ENCODE assay signal across 20 cellular contexts in genomic region chr19:29764322-29764721, GRCh38. TPM values are rescaled to one million over a fixed set of nuclear protein-coding genes. Genes with fewer than 3 reads are reported as not detected.
DNase-seq lines count a peak whose midpoint lies in the region; ATAC-seq, FAIRE-seq and TF ChIP-seq lines count a peak whose summit lies in the region.
"Had no signal": no experiment of that assay in that cellular context is flagged by ENCODE, and none has a peak within 500 bp of the region (broad histone marks: within the 10 kb centered on the region; RNA-seq: fewer than 3 reads in every experiment).

No MANE protein-coding gene starts in this region.

- DNase-seq in Right ventricle myocardium inferior (ENCODE audit: missing footprints) = peak; percentile 4
- no peak for DNase-seq in left cardiac atrium
- DNase-seq in D341Med (ENCODE audit: low spot score) = peak; percentile 18
- DNase-seq in GM12878 (ENCODE audit: low read depth, low spot score) = no peak
- DNase-seq in urothelium cell line (ENCODE audit: low spot score) = no peak
- DNase-seq in left lobe of liver (ENCODE audit: low spot score) = no peak
- no peak for DNase-seq in dermis blood vessel endothelial cell
- DNase-seq: Caco-2; CD4-positive, CD25-positive, alpha-beta regulatory T cell; CD8-positive, alpha-beta T cell; DMS153; DND-41; GM23248; H9 had no signal

- TF ChIP-seq RAD21 in GM12878 (IDR thresholded peaks at IDR 0.05; ENCODE audit: insufficient read depth, low read depth, low read length) = no peak

- SMC1A ChIA-PET in GM12878 (lab: Charles Lee; ENCODE audit: uncharacterized antibody, unreplicated experiment) = no interaction called here

- in situ Hi-C loops in GM12878 (cut with MboI) = no loop called here

- no peaks in the 10 kb centered on the region for H3K4me1 ChIP-seq in GM12878 (ENCODE audit: control insufficient read depth, insufficient read depth, low read length)

- TF ChIP-seq POLR2A in GM12878 (IDR thresholded peaks at IDR 0.05; ENCODE audit: low read depth, low read length) = no peak

- H3K79me2 ChIP-seq in GM12878 (ENCODE audit: control insufficient read depth, insufficient read depth, low read length) = no peaks in the 10 kb centered on the region

- no peaks in the 10 kb centered on the region for H3K27me3 ChIP-seq in GM12878 (replicated peaks in 1 of 2; ENCODE audit: control insufficient read depth in 2 of 2, insufficient read depth in 2 of 2, low read length in 1 of 2)
- H3K27me3 ChIP-seq: BLaER1 had no signal

- TF ChIP-seq CTCF in GM12878 (IDR thresholded peaks at IDR 0.05 in 2 of 3, conservative IDR thresholded peaks at IDR 0.05 in 1 of 3; ENCODE audit: control insufficient read depth in 2 of 3, extremely low read depth in 1 of 3, insufficient read depth in 1 of 3, low read depth in 3 of 3, low read length in 3 of 3) = no peak

- H3K4me2 ChIP-seq in GM12878 (ENCODE audit: control insufficient read depth, insufficient read depth) = no peak overlapping the region
- H3K4me2 ChIP-seq: BLaER1 had no signal

- no peak for TF ChIP-seq EP300 in GM12878 (IDR thresholded peaks at IDR 0.05; ENCODE audit: borderline replicate concordance in 1 of 2, control insufficient read depth in 1 of 2, low read depth in 2 of 2, low read length in 2 of 2)

- H4K20me1 ChIP-seq in GM12878 (ENCODE audit: control insufficient read depth, insufficient read depth) = no peaks in the 10 kb centered on the region
- H4K20me1 ChIP-seq: BLaER1 had no signal

- POLR2A ChIA-PET in GM12878 (lab: Charles Lee) = no interaction called here

- H3K4me3 ChIP-seq in GM12878 = no peak overlapping the region
- H3K4me3 ChIP-seq: BLaER1, GM23248 had no signal

- CTCF ChIA-PET in GM12878 (lab: Yijun Ruan, JAX) = no interaction called here

- H3K27ac ChIP-seq in GM12878 (ENCODE audit: control insufficient read depth, insufficient read depth) = no peak overlapping the region
- H3K27ac ChIP-seq: BLaER1, C4-2B, GM23248 had no signal

- intact Hi-C loops in Right ventricle myocardium inferior (cut with DNase I) (no loop called here), left cardiac atrium (cut with DNase I) (loop anchor here in 1 of 2 donors (5.0 kb wide), 1 partner anchor 108 kb away; no protein-coding TSS in a partner anchor), GM12878 (cut with micrococcal nuclease; ENCODE audit: unreplicated experiment) (loop anchor here (5.0 kb wide), 1 partner anchor 48 kb away; the partner anchor contains the start of gene CCNE1)

- no peaks in the 10 kb centered on the region for H3K36me3 ChIP-seq in GM12878 (ENCODE audit: control insufficient read depth in 2 of 2, insufficient read depth in 2 of 2, low read length in 1 of 2)
- H3K36me3 ChIP-seq: BLaER1 had no signal

- H2AFZ ChIP-seq in GM12878 (ENCODE audit: control insufficient read depth, low read depth, low read length) = no peak overlapping the region
- H2AFZ ChIP-seq: GM23248 had no signal

- no peak overlapping the region for H3K9ac ChIP-seq in GM12878 (ENCODE audit: control insufficient read depth, insufficient read depth, low read length)
- H3K9ac ChIP-seq: BLaER1, GM23248 had no signal

- WGBS in GM12878 (ENCODE audit: insufficient coverage, insufficient replicate concordance, low lambda C conversion rate, missing lambda C conversion rate) = 7% methylated on average over 9 of the region's 9 CpGs

- no peak for FAIRE-seq in GM12878 (lab: Jason Lieb, UNC)
- peak; percentile 37 for FAIRE-seq in urothelium cell line (lab: Jason Lieb, UNC)
- FAIRE-seq: D721Med, G401.6, GM12892 had no signal

- RAD21 ChIA-PET in GM12878 (lab: Charles Lee; ENCODE audit: unreplicated experiment) = no interaction called here

- H3K9me3 ChIP-seq in GM12878 (replicated peaks; ENCODE audit: control insufficient read depth, insufficient read depth, low read length) = no peaks in the 10 kb centered on the region
- H3K9me3 ChIP-seq: BLaER1, Caco-2 had no signal

- no TSS peak for BruUV-seq in GM12878 (replicated peaks; lab: Mats Ljungman, UMichigan)

- ATAC-seq in Right ventricle myocardium inferior = no peak
- ATAC-seq in left cardiac atrium = no peak
- no peak for ATAC-seq in GM12878
- no peak for ATAC-seq in left lobe of liver
- ATAC-seq: CD8-positive, alpha-beta T cell; HCT116 had no signal

TF ChIP-seq in GM12878, 131 proteins besides CTCF, POLR2A, EP300 and RAD21:
- peak; percentile 65 for TF ChIP-seq RFX5 (IDR thresholded peaks at IDR 0.05; ENCODE audit: low read depth, low read length)
- no peak for TF ChIP-seq E2F4 (IDR thresholded peaks at IDR 0.05; ENCODE audit: low read depth, low read length)

RNA-seq across cellular contexts. Expression of gene CCNE1, which starts 47.5 kb away (rescaled TPM):
- total RNA-seq in Right ventricle myocardium inferior (3.1 TPM), left cardiac atrium (1 to 10 TPM; 1.8 to 3.0 TPM), GM12878 (2014; rRNA removed) (42.2 and 43.7 TPM in 2 replicates), GM12878 (2014; rRNA removed; fragmentation: Illumina TruSeq; extraction: Trizol) (31.8 and 33.4 TPM in 2 replicates), GM12878 (2021) (35.7 and 41.9 TPM in 2 replicates), left lobe of liver (0.20 TPM), dermis blood vessel endothelial cell (5.3 and 8.1 TPM in 2 replicates)
- 4.8 and 8.6 TPM in 2 replicates for total RNA-seq in GM12878 (2013; cell fraction: nucleolus; rRNA removed)
- 9.7 TPM for polyA plus RNA-seq in GM12878 (2011; ENCODE audit: low read depth)
- polyA plus RNA-seq in GM12878 (2011; rRNA removed) (19.4 and 22.7 TPM in 2 replicates), GM12878 (2014; fragmentation: Illumina TruSeq; extraction: Trizol) (43.1 TPM in 2 replicates), GM12878 (2014; fragmentation: Nextera tagmentation; extraction: Ambion mirVana) (10 to 100 TPM in 1 of 2 experiments, 1 to 10 TPM in 1; 9.3 to 17.0 TPM), GM12878 (2014; rRNA removed) (44.2 and 46.0 TPM in 2 replicates), GM12878 (2016; fragmentation: Nextera tagmentation; extraction: Ambion mirVana) (10 to 100 TPM in 1 of 2 experiments, 1 to 10 TPM in 1; 6.3 to 39.7 TPM)
- polyA plus RNA-seq in GM12878 (2011; cell fraction: cytosol; rRNA removed) = 16.2 and 16.7 TPM in 2 replicates
- polyA plus RNA-seq in GM12878 (2011; cell fraction: nucleus; rRNA removed) = 29.6 and 35.5 TPM in 2 replicates
- 12.5 and 14.4 TPM in 2 replicates for polyA plus RNA-seq in GM12878 (2012)
- polyA minus RNA-seq in GM12878 (2011; rRNA and poly(A)+ RNA removed) = 9.9 and 15.7 TPM in 2 replicates
- polyA minus RNA-seq in GM12878 (2011; cell fraction: cytosol; rRNA and poly(A)+ RNA removed) = 3.9 and 9.9 TPM in 2 replicates
- polyA minus RNA-seq in GM12878 (2011; cell fraction: nucleus; rRNA and poly(A)+ RNA removed) = 9.6 and 22.5 TPM in 2 replicates

RNA-seq across cellular contexts. Expression of gene C19orf12, which starts 49.3 kb away (rescaled TPM):
- total RNA-seq in Right ventricle myocardium inferior (64.2 TPM), left cardiac atrium (10 to 100 TPM; 48.2 to 52.0 TPM), GM12878 (2014; rRNA removed) (20.4 and 21.9 TPM in 2 replicates), GM12878 (2014; rRNA removed; fragmentation: Illumina TruSeq; extraction: Trizol) (10.6 and 12.8 TPM in 2 replicates), GM12878 (2021) (20.9 and 21.6 TPM in 2 replicates), left lobe of liver (52.3 TPM), dermis blood vessel endothelial cell (25.7 and 29.8 TPM in 2 replicates)
- total RNA-seq in GM12878 (2013; cell fraction: nucleolus; rRNA removed) = 24.8 and 33.3 TPM in 2 replicates
- 7.3 TPM for polyA plus RNA-seq in GM12878 (2011; ENCODE audit: low read depth)
- polyA plus RNA-seq in GM12878 (2011; rRNA removed) (23.5 and 24.9 TPM in 2 replicates), GM12878 (2014; fragmentation: Illumina TruSeq; extraction: Trizol) (8.2 and 12.5 TPM in 2 replicates), GM12878 (2014; fragmentation: Nextera tagmentation; extraction: Ambion mirVana) (1 to 10 TPM; 2.3 to 6.6 TPM), GM12878 (2014; rRNA removed) (19.6 and 22.6 TPM in 2 replicates), GM12878 (2016; fragmentation: Nextera tagmentation; extraction: Ambion mirVana) (10 to 100 TPM; 20.0 to 20.5 TPM)
- polyA plus RNA-seq in GM12878 (2011; cell fraction: cytosol; rRNA removed) = 22.2 and 29.7 TPM in 2 replicates
- 23.6 and 25.4 TPM in 2 replicates for polyA plus RNA-seq in GM12878 (2011; cell fraction: nucleus; rRNA removed)
- polyA plus RNA-seq in GM12878 (2012) = 13.2 and 14.9 TPM in 2 replicates
- 9.3 and 15.4 TPM in 2 replicates for polyA minus RNA-seq in GM12878 (2011; rRNA and poly(A)+ RNA removed)
- polyA minus RNA-seq in GM12878 (2011; cell fraction: cytosol; rRNA and poly(A)+ RNA removed) = 6.0 and 7.4 TPM in 2 replicates
- polyA minus RNA-seq in GM12878 (2011; cell fraction: nucleus; rRNA and poly(A)+ RNA removed) = 5.3 and 8.3 TPM in 2 replicates

Comparison
In these comparisons a context has a peak if more than half of its experiments do, and no peak if none do; other contexts are left out.
1. DNase-seq: peak in Right ventricle myocardium inferior (single experiment) and D341Med (single experiment); none in left cardiac atrium (single experiment), GM12878 (single experiment), urothelium cell line (single experiment), left lobe of liver (single experiment) and dermis blood vessel endothelial cell (single experiment).